ENCODE assay signal across 28 cellular contexts in the genomic region with DNA sequence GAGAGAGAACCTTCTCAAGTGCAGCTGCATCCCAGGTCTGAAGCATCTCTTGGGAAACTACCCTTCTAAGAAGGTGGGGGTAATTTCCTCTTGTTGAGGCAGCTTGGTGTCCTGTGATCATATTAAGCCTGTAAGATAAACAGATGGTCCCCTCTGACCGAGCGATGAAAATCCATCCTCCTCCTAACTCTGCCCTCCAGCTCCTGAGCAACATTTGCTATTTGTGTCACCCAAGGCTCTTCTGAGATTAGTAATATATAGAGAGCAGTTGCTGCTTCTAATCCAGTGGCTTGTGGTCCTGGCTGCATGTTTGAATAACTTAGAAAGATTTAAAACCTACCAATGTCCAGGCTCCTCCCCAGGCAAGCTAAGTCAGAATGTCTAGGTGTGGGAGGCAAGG.
"Had no signal": no experiment of that assay in that cellular context is flagged by ENCODE, and none has a peak within 500 bp of the region (broad histone marks: within the 10 kb centered on the region; RNA-seq: fewer than 3 reads in every experiment).

No MANE protein-coding gene starts in this region.

- H3K36me3 ChIP-seq: ovary, right lobe of liver, thoracic aorta had no signal

- H3K27ac ChIP-seq: gastroesophageal sphincter, ovary, right lobe of liver, skin epidermis, thoracic aorta, VCaP had no signal

- H3K4me3 ChIP-seq: gastroesophageal sphincter, mucosa of descending colon, ovary, right lobe of liver, skin epidermis, thoracic aorta had no signal

- ATAC-seq: activated CD4-positive, CD25-positive, alpha-beta regulatory T cell treated with anti-CD3 and anti-CD28 coated beads, Interleukin-2, amount 50 U/mL, for 24 hours; activated CD8-positive, alpha-beta T cell treated with anti-CD3 and anti-CD28 coated beads for 36 hours; activated naive CD8-positive, alpha-beta T cell treated with anti-CD3 and anti-CD28 coated beads, Interleukin-2, amount 50 U/mL, for 24 hours; activated T-cell treated with anti-CD3 and anti-CD28 coated beads, Interleukin-2, amount 50 U/mL, for 4 hours; activated T-helper 17 cell treated with anti-CD3 and anti-CD28 coated beads, Interleukin-2, amount 50 U/mL, for 72 hours; gastroesophageal sphincter; left cardiac atrium; left ventricle myocardium superior; right lobe of liver; stimulated activated naive CD8-positive, alpha-beta T cell treated with anti-CD3 and anti-CD28 coated beads, Interleukin-15, Interleukin-2, amounts not matched to agents 100 U/mL and 50 U/mL, for 24 hours had no signal

- DNase-seq: activated CD4-positive, alpha-beta T cell treated with anti-CD3 and anti-CD28 coated beads, Interleukin-2, amount 10 ng/mL, durations not matched to agents 24 days and 14 days; activated CD8-positive, alpha-beta T cell treated with anti-CD3 and anti-CD28 coated beads for 36 hours; activated gamma-delta T cell treated with Interleukin-2 at 50 U/mL for 16 hours; activated naive CD4-positive, alpha-beta T cell treated with anti-CD3 and anti-CD28 coated beads, Interleukin-2, amount 50 U/mL, for 16 hours; activated naive CD8-positive, alpha-beta T cell treated with anti-CD3 and anti-CD28 coated beads, Interleukin-2, amount 50 U/mL, for 24 hours; activated T-cell treated with anti-CD3 and anti-CD28 coated beads, Interleukin-2, amount 50 U/mL, for 4 hours; amygdala; caudate nucleus; cortex of kidney; head of caudate nucleus; hippocampal formation; left cardiac atrium; left ventricle myocardium superior; mucosa of descending colon; naive B cell; nephron progenitor cell; ovary; right lobe of liver; stimulated activated CD4-positive, alpha-beta T cell treated with anti-CD3 and anti-CD28 coated beads, Interleukin-12 subunit alpha, Interleukin-12 subunit beta, amount 100 ng/mL, for 4 hours; stimulated activated CD4-positive, alpha-beta T cell treated with anti-CD3 and anti-CD28 coated beads, Interleukin-4, amount 100 ng/mL, for 1 hour; stimulated activated naive CD8-positive, alpha-beta T cell treated with anti-CD3 and anti-CD28 coated beads, Interleukin-15, Interleukin-2, amounts not matched to agents 100 U/mL and 50 U/mL, for 24 hours; trophoblast cell had no signal

- H3K4me1 ChIP-seq: gastroesophageal sphincter, right lobe of liver had no signal

- H3K9me3 ChIP-seq: right lobe of liver, thoracic aorta had no signal

- H3K27me3 ChIP-seq: gastroesophageal sphincter, ovary, right lobe of liver had no signal
